In the genomic region with DNA sequence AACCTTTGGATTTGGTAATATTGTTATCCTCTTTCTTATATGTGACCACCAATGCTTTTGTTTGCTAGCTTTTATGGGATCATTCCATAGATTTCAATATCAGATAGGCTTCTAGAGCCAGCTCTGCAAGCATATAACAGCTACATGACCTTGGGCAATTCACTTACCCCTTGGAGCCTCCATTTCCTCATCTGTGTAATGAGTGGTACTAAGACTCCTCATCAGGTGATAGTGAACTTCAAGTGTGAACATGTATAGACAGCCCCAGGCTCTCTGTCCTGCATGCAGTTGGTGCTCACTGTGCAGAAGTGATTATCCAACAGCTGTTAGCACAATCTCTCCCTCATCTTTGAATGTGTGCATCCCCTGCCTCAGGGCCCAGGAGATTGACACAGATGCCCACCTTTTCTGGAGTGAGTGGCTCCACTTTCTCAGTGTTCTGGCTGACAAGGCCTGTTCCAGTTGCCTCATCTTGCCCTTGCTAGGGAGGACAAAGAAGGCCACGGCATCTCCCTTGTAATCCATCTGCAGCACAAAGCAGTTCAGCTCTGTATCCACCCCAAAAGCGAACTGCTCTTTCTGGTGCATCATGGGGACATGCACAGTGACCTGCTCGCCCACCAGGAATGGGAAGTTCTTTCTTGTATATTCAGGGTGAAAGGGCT, we compare ENCODE assay signal across 16 cellular contexts. TPM values are rescaled to one million over a fixed set of nuclear protein-coding genes. Genes with fewer than 3 reads are reported as not detected.
DNase-seq lines count a peak whose midpoint lies in the region; ATAC-seq and TF ChIP-seq lines count a peak whose summit lies in the region.
"Had no signal": no experiment of that assay in that cellular context is flagged by ENCODE, and none has a peak within 500 bp of the region (broad histone marks: within the 10 kb centered on the region; RNA-seq: fewer than 3 reads in every experiment).

No MANE protein-coding gene starts in this region.

- H2AK5ac ChIP-seq in H9 (ENCODE audit: insufficient read length, low read length): no peak overlapping the region

- H3K14ac ChIP-seq in H9 (ENCODE audit: insufficient read depth, low read length): no peak overlapping the region

- peaks cover 0 to 2% of the 10 kb centered on the region in 2 experiments; a peak in 1 of 4 replicates for H3K4me1 Mint-ChIP-seq in H9

- no peak for TF ChIP-seq POLR2A in suprapubic skin (IDR thresholded peaks at IDR 0.05)

- peaks cover 63% of the 10 kb centered on the region for H3K36me3 ChIP-seq in Karpas-422 (ENCODE audit: insufficient read depth, low read length)
- no peaks in the 10 kb centered on the region for H3K36me3 ChIP-seq in suprapubic skin
- H3K36me3 ChIP-seq: HAP-1 had no signal

- H4K91ac ChIP-seq in H9 (ENCODE audit: insufficient read length, low read depth, low read length): no peak overlapping the region

- H3K56ac ChIP-seq in H9 (ENCODE audit: insufficient read length, low read depth, low read length): no peak overlapping the region

- H3K23me2 ChIP-seq in H9 (ENCODE audit: insufficient read length, low read depth, low read length, poor library complexity, severe bottlenecking): no peaks in the 10 kb centered on the region

- H3K4me3 ChIP-seq in Karpas-422 (ENCODE audit: low read length): no peak overlapping the region
- no peak overlapping the region for H3K4me3 ChIP-seq in epithelial cell of esophagus (ENCODE audit: low read length)
- no peak overlapping the region for H3K4me3 ChIP-seq in suprapubic skin
- no peak overlapping the region for H3K4me3 ChIP-seq in right cardiac atrium (ENCODE audit: low read length)
- H3K4me3 ChIP-seq: A549, HAP-1 had no signal

- H3K9ac ChIP-seq in H9 (ENCODE audit: extremely low read depth, insufficient read length, low read length) (no peak overlapping the region), Karpas-422 (ENCODE audit: low read length) (no peak overlapping the region)

- peak overlapping the region in 1 of 2 experiments; percentile 37; a peak in 1 of 5 replicates for H3K4me3 Mint-ChIP-seq in H9
- H3K4me3 Mint-ChIP-seq: CD4-positive, alpha-beta T cell had no signal

- H3K9me2 ChIP-seq in Karpas-422 (replicated peaks; ENCODE audit: insufficient read depth, low read length): no peaks in the 10 kb centered on the region

- H3K79me1 ChIP-seq in H9 (ENCODE audit: insufficient read depth, low read depth, low read length, poor library complexity, severe bottlenecking): no peaks in the 10 kb centered on the region

- H2BK120ac ChIP-seq in H9 (ENCODE audit: low read depth, low read length, poor library complexity, severe bottlenecking): no peak overlapping the region

- H3K79me2 ChIP-seq in H9 (ENCODE audit: insufficient read depth, low read length): no peaks in the 10 kb centered on the region
- no peaks in the 10 kb centered on the region for H3K79me2 ChIP-seq in Karpas-422 (ENCODE audit: low read length)

- H2AFZ ChIP-seq in H9 (ENCODE audit: low read length) (no peak overlapping the region), Karpas-422 (ENCODE audit: low read length) (no peak overlapping the region)

- whole genome bisulfite sequencing in H9 (ENCODE audit: extremely low coverage, insufficient read length, low lambda C conversion rate): no CpG with 5 or more reads among the region's 3 CpGs
- 82% methylated on average over 3 of the region's 3 CpGs for WGBS in suprapubic skin
- WGBS in right cardiac atrium: 65% methylated on average over 3 of the region's 3 CpGs

- H2BK15ac ChIP-seq in H9 (ENCODE audit: low read depth, low read length): no peak overlapping the region

- H3K4me2 ChIP-seq in H9 (ENCODE audit: insufficient read depth, insufficient read length, low read length) (no peak overlapping the region), Karpas-422 (ENCODE audit: low read depth, low read length, poor library complexity, severe bottlenecking) (no peak overlapping the region)

- H3K18ac ChIP-seq in H9 (ENCODE audit: insufficient read length, low read depth, low read length): no peak overlapping the region

- H3K9me3 Mint-ChIP-seq in H9: peaks cover 14 to 15% of the 10 kb centered on the region in 2 experiments

- no peak overlapping the region for H2BK20ac ChIP-seq in H9 (ENCODE audit: low read depth, low read length, poor library complexity, severe bottlenecking)

- intact Hi-C loops in right cardiac atrium (cut with DNase I): no loop called here

- no peak overlapping the region for H3K4ac ChIP-seq in H9 (ENCODE audit: low read depth, low read length)

- H3K4me1 ChIP-seq in H9 (ENCODE audit: insufficient read depth, low read length) (no peaks in the 10 kb centered on the region), Karpas-422 (ENCODE audit: low read length) (peaks cover 57% of the 10 kb centered on the region), suprapubic skin (no peaks in the 10 kb centered on the region), right cardiac atrium (ENCODE audit: control insufficient read depth, insufficient read depth, low read length) (no peaks in the 10 kb centered on the region)
- H3K4me1 ChIP-seq: Caco-2, HAP-1 had no signal

- no peak for TF ChIP-seq EP300 in suprapubic skin (IDR thresholded peaks at IDR 0.05)

- TF ChIP-seq CTCF in H9 (conservative IDR thresholded peaks at IDR 0.05): no peak
- no peak for TF ChIP-seq CTCF in epithelial cell of esophagus (IDR thresholded peaks at IDR 0.05; ENCODE audit: insufficient read depth, low read depth, low read length, missing control alignments)
- TF ChIP-seq CTCF in suprapubic skin (IDR thresholded peaks at IDR 0.05): no peak

- H3K27me3 ChIP-seq in H9 (ENCODE audit: insufficient read depth, low read length) (no peaks in the 10 kb centered on the region), Karpas-422 (ENCODE audit: low read length) (no peaks in the 10 kb centered on the region), suprapubic skin (no peaks in the 10 kb centered on the region), right cardiac atrium (ENCODE audit: control insufficient read depth, insufficient read depth) (no peaks in the 10 kb centered on the region)

- H2BK12ac ChIP-seq in H9 (ENCODE audit: insufficient read length, low read depth, low read length): no peak overlapping the region

- H3K23ac ChIP-seq in H9 (ENCODE audit: insufficient read length, low read depth, low read length): no peak overlapping the region

- H2BK5ac ChIP-seq in H9 (ENCODE audit: insufficient read length, low read length): no peak overlapping the region

- H3K36me3 Mint-ChIP-seq in H9 (ENCODE audit: insufficient read depth in 1 of 3, low read depth in 3 of 3): peaks cover 0 to 7% (median 0%) of the 10 kb centered on the region in 3 experiments; a peak in 2 of 7 replicates

- H3K27ac Mint-ChIP-seq in H9: no peak overlapping the region
- H3K27ac Mint-ChIP-seq: CD4-positive, alpha-beta T cell had no signal

- no peak overlapping the region for H4K8ac ChIP-seq in H9 (replicated peaks; ENCODE audit: insufficient read length, low read depth, low read length)

- H4K5ac ChIP-seq in H9 (ENCODE audit: insufficient read length, low read depth, low read length): no peak overlapping the region

- H3K27ac ChIP-seq in H9 (ENCODE audit: insufficient read length, low read depth, low read length): no peak overlapping the region
- H3K27ac ChIP-seq in Karpas-422 (ENCODE audit: low read length): peak overlapping the region; percentile 19; the same call in 1 of the 2 replicates
- no peak overlapping the region for H3K27ac ChIP-seq in suprapubic skin
- H3K27ac ChIP-seq in right cardiac atrium (ENCODE audit: low read length): no peak overlapping the region
- H3K27ac ChIP-seq: A549, C4-2B, HL-60 had no signal

- H3K9me3 ChIP-seq in H9 (ENCODE audit: control insufficient read depth, low read depth, low read length) (no peaks in the 10 kb centered on the region), Karpas-422 (ENCODE audit: low read length) (no peaks in the 10 kb centered on the region), suprapubic skin (no peaks in the 10 kb centered on the region), right cardiac atrium (ENCODE audit: control insufficient read depth, low read length) (no peaks in the 10 kb centered on the region)
- H3K9me3 ChIP-seq: A549, Caco-2, HAP-1 had no signal

- DNase-seq in H9 (peak; percentile 5), Karpas-422 (no peak), epithelial cell of esophagus (ENCODE audit: low read depth) (peak; percentile 57), suprapubic skin (ENCODE audit: low spot score in 2 of 2) (peak; percentile 19 to 52), right cardiac atrium (no peak), amygdala (lab: John Stamatoyannopoulos, UW) (no peak)
- DNase-seq: AML-193; Caco-2; CD4-positive, alpha-beta T cell had no signal

- no peaks in the 10 kb centered on the region for H4K20me1 ChIP-seq in H9 (ENCODE audit: control insufficient read depth, insufficient read depth, insufficient read length)
- no peaks in the 10 kb centered on the region for H4K20me1 ChIP-seq in Karpas-422 (ENCODE audit: insufficient read depth, low read depth, low read length)

- peaks cover 9% of the 10 kb centered on the region for H3K27me3 Mint-ChIP-seq in H9 (ENCODE audit: low read depth)

- ATAC-seq in right cardiac atrium: no peak

- H3T11ph ChIP-seq in H9 (ENCODE audit: low read length): no peak overlapping the region

RNA-seq across cellular contexts. Expression of a gene that starts 9.2 kb away (rescaled TPM):
- total RNA-seq in H9 (2021) (not detected in 2 replicates), suprapubic skin (10 to 100 TPM in 2 of 4 donors, 1 to 10 TPM in 2; 1.8 to 11.0 (median 6.2) TPM), right cardiac atrium (not detected)
- 164 and 182 TPM in 2 replicates for total RNA-seq in Karpas-422 (2014; rRNA removed; shearing (Covaris generic); ENCODE audit: low replicate concordance)
- polyA plus RNA-seq in right cardiac atrium: not detected
- total RNA-seq: Caco-2; CD4-positive, alpha-beta T cell; H1; HT1080 had no signal
- polyA plus RNA-seq: A549, H1 had no signal

RNA-seq across cellular contexts. Expression of a gene that starts 14.2 kb away (rescaled TPM):
- total RNA-seq in H9 (2021): not detected in 2 replicates
- total RNA-seq in Karpas-422 (2014; rRNA removed; shearing (Covaris generic); ENCODE audit: low replicate concordance): 0.97 and 1.4 TPM in 2 replicates
- not detected for total RNA-seq in suprapubic skin
- not detected for total RNA-seq in right cardiac atrium
- not detected for polyA plus RNA-seq in right cardiac atrium
- total RNA-seq: CD4-positive, alpha-beta T cell; HT1080 had no signal
- polyA plus RNA-seq: A549, BJ had no signal

RNA-seq across cellular contexts. Expression of a gene that starts 42.4 kb away (rescaled TPM):
- total RNA-seq in H9 (2021) (not detected in 2 replicates), suprapubic skin (100 to 1,000 TPM in 3 of 4 donors, 10 to 100 TPM in 1; 91.3 to 486 (median 265) TPM), right cardiac atrium (not detected)
- total RNA-seq in Karpas-422 (2014; rRNA removed; shearing (Covaris generic); ENCODE audit: low replicate concordance): not detected in 2 replicates
- polyA plus RNA-seq in right cardiac atrium: not detected
- total RNA-seq: Caco-2; CD4-positive, alpha-beta T cell; H1; HT1080 had no signal
- polyA plus RNA-seq: A549, BJ, H1 had no signal

Comparison
In these comparisons a context has a peak if more than half of its experiments do, and no peak if none do; other contexts are left out.
1. DNase-seq: peak in H9 (single experiment), epithelial cell of esophagus (single experiment) and suprapubic skin (2 of 2); none in Karpas-422 (single experiment), right cardiac atrium (0 of 3) and amygdala (0 of 56).
2. RNA of a gene that starts 9.2 kb away (total RNA-seq): 164 to 182 TPM in Karpas-422; 1.8 to 11.0 TPM in suprapubic skin, not detected in H9 and not detected in right cardiac atrium; every median in the first group is over 10 times any median in the second.
3. RNA of a gene that starts 42.4 kb away (total RNA-seq): 91.3 to 486 TPM in suprapubic skin; not detected in H9, not detected in Karpas-422 and not detected in right cardiac atrium; every median in the first group is over 10 times any median in the second.